Comparison of ENCODE assay signal across 9 cellular contexts in genomic region chr21:41091561-41091960, GRCh38.
"Had no signal": no experiment of that assay in that cellular context is flagged by ENCODE, and none has a peak within 500 bp of the region (broad histone marks: within the 10 kb centered on the region; RNA-seq: fewer than 3 reads in every experiment).

No MANE protein-coding gene starts in this region.

- H3K9ac ChIP-seq: GM23248, KMS-11 had no signal

- H2AFZ ChIP-seq: GM23248 had no signal

- FAIRE-seq: H54, HepG2 had no signal

- H3K4me2 ChIP-seq: KMS-11 had no signal

- DNase-seq: GM23248, GOT3, H9, HCEC 1CT, KBM-7 had no signal

- H3K4me3 ChIP-seq: GM23248 had no signal

- H3K27ac ChIP-seq: GM23248, HL-60, KMS-11 had no signal
